ENCODE assay signal across 15 cellular contexts in genomic region chr6:154996841-154997311, GRCh38. TPM values are rescaled to one million over a fixed set of nuclear protein-coding genes. Genes with fewer than 3 reads are reported as not detected.
DNase-seq lines count a peak whose midpoint lies in the region; ATAC-seq and TF ChIP-seq lines count a peak whose summit lies in the region.
"Had no signal": no experiment of that assay in that cellular context is flagged by ENCODE, and none has a peak within 500 bp of the region (broad histone marks: within the 10 kb centered on the region; RNA-seq: fewer than 3 reads in every experiment).

No MANE protein-coding gene starts in this region.

- peaks cover 10% of the 10 kb centered on the region for H3F3A ChIP-seq in SK-N-SH (replicated peaks; ENCODE audit: insufficient read depth)

- CTCF ChIA-PET in SK-N-SH (lab: Yijun Ruan, JAX), result interaction anchor here (1.5 to 3.0 kb wide), 2 partner anchors 60 to 177 kb away, joined by 3 to 10 read pairs; no protein-coding TSS in a partner anchor

- no peak overlapping the region for H3K18ac ChIP-seq in trophoblast cell (ENCODE audit: low read length)

- H3K79me1 ChIP-seq in trophoblast cell (ENCODE audit: low read length), result peaks cover 5% of the 10 kb centered on the region

- H3K27ac ChIP-seq in SK-N-SH (ENCODE audit: low read depth in 2 of 2, low read length in 1 of 2), result no peak overlapping the region
- H3K27ac ChIP-seq in trophoblast cell (ENCODE audit: low read depth, low read length), result no peak overlapping the region

- H3K23ac ChIP-seq in trophoblast cell (ENCODE audit: low read length), result no peak overlapping the region

- no peaks in the 10 kb centered on the region for H3K27me3 ChIP-seq in SK-N-SH (ENCODE audit: insufficient read depth)
- H3K27me3 ChIP-seq in trophoblast cell (ENCODE audit: insufficient read depth, low read length), result peaks cover 11% of the 10 kb centered on the region

- H3K4ac ChIP-seq in trophoblast cell (ENCODE audit: low read depth, low read length), result no peak overlapping the region

- no peak overlapping the region for H2BK12ac ChIP-seq in trophoblast cell (ENCODE audit: low read length)

- WGBS in SK-N-SH (ENCODE audit: low lambda C conversion rate), result 92% methylated on average over 5 of the region's 5 CpGs
- no CpG with 5 or more reads among the region's 5 CpGs for WGBS in trophoblast cell (ENCODE audit: extremely low coverage, insufficient coverage, insufficient read length)

- no peak overlapping the region for H2AK5ac ChIP-seq in trophoblast cell (ENCODE audit: low read length)

- no peak for ATAC-seq in SK-N-SH treated with all-trans-retinoic acid at 6 μM for 48 hours
- ATAC-seq: left colon; stimulated activated naive CD8-positive, alpha-beta T cell treated with anti-CD3 and anti-CD28 coated beads, Interleukin-15, Interleukin-2, amounts not matched to agents 100 U/mL and 50 U/mL, for 24 hours had no signal

- peaks cover 5% of the 10 kb centered on the region in 2 experiments; a peak in 2 of 4 replicates for H3K4me1 ChIP-seq in SK-N-SH (ENCODE audit: control insufficient read depth in 1 of 2, insufficient read depth in 2 of 2, low read depth in 1 of 2, low read length in 1 of 2)
- H3K4me1 ChIP-seq in trophoblast cell (ENCODE audit: control insufficient read depth in 1 of 2, insufficient read depth in 2 of 2, low read length in 2 of 2), result peaks cover 3 to 7% of the 10 kb centered on the region in 2 experiments

- POLR2A ChIA-PET in SK-N-SH (lab: Yijun Ruan, JAX), result no interaction called here

- peaks cover 30% of the 10 kb centered on the region; the same call in 1 of the 2 replicates for H3K79me2 ChIP-seq in SK-N-SH (ENCODE audit: insufficient read depth)
- peaks cover 4% of the 10 kb centered on the region for H3K79me2 ChIP-seq in trophoblast cell (ENCODE audit: control insufficient read depth, insufficient read depth, low read length, poor library complexity)

- TF ChIP-seq EP300 in SK-N-SH (IDR thresholded peaks at IDR 0.05; ENCODE audit: borderline replicate concordance in 1 of 2, low read depth in 1 of 2, low read length in 1 of 2), result no peak

- H3K9me3 ChIP-seq in SK-N-SH (no peaks in the 10 kb centered on the region), trophoblast cell (ENCODE audit: insufficient read depth, low read depth, low read length) (no peaks in the 10 kb centered on the region)

- no peak overlapping the region for H3K14ac ChIP-seq in trophoblast cell (ENCODE audit: low read length)

- no peak overlapping the region for H2BK120ac ChIP-seq in trophoblast cell (ENCODE audit: insufficient read depth, low read length, poor library complexity)

- H3K36me3 ChIP-seq in SK-N-SH (replicated peaks in 1 of 2; ENCODE audit: control insufficient read depth in 1 of 2, insufficient read depth in 2 of 2, low read length in 1 of 2), result no peaks in the 10 kb centered on the region
- no peaks in the 10 kb centered on the region for H3K36me3 ChIP-seq in trophoblast cell (ENCODE audit: control insufficient read depth in 1 of 2, insufficient read depth in 2 of 2, low read length in 2 of 2)

- DNase-seq in SK-N-SH (no peak), NCI-H82 treated with DMSO at 0.1 percent for 48 hours (lab: John Stamatoyannopoulos, UW; ENCODE audit: unreplicated experiment) (peak; percentile 52), epithelial cell of esophagus (ENCODE audit: low read depth) (peak; percentile 90), trophoblast cell (peak; percentile 32 to 80), HCEC 1CT (no peak)
- no peak for DNase-seq in stimulated activated CD4-positive, alpha-beta T cell treated with anti-CD3 and anti-CD28 coated beads, Interleukin-2, amount 100 ng/mL, for 24 hours
- DNase-seq in activated CD8-positive, alpha-beta memory T cell treated with anti-CD3 and anti-CD28 coated beads for 24 hours, result no peak
- DNase-seq: ACHN; central memory CD4-positive, alpha-beta T cell; left colon; nucleus accumbens; stimulated activated CD4-positive, alpha-beta T cell treated with anti-CD3 and anti-CD28 coated beads, Interleukin-1b, Interleukin-23, amount 100 ng/mL, for 48 hours; stimulated activated naive CD8-positive, alpha-beta T cell treated with anti-CD3 and anti-CD28 coated beads, Interleukin-15, Interleukin-2, amounts not matched to agents 100 U/mL and 50 U/mL, for 24 hours; T-helper 9 cell had no signal

- H3K4me3 ChIP-seq in SK-N-SH (ENCODE audit: low read depth in 2 of 2, low read length in 1 of 2) (peak overlapping the region; percentile 75; a peak in 3 of 4 replicates), epithelial cell of esophagus (ENCODE audit: low read length) (no peak overlapping the region), trophoblast cell (ENCODE audit: low read depth, low read length) (no peak overlapping the region)

- TF ChIP-seq RAD21 in SK-N-SH (IDR thresholded peaks at IDR 0.05; ENCODE audit: low read length), result no peak

- TF ChIP-seq CTCF in SK-N-SH (IDR thresholded peaks at IDR 0.05) (no peak), epithelial cell of esophagus (IDR thresholded peaks at IDR 0.05; ENCODE audit: insufficient read depth, low read depth, low read length, missing control alignments) (no peak)

- peak overlapping the region; percentile 82; the same call in 1 of the 2 replicates for H3K9ac ChIP-seq in SK-N-SH
- no peak overlapping the region for H3K9ac ChIP-seq in trophoblast cell (ENCODE audit: low read length)

- H2BK5ac ChIP-seq in trophoblast cell (ENCODE audit: low read depth, low read length, poor library complexity), result no peak overlapping the region

- no peak overlapping the region for H4K12ac ChIP-seq in trophoblast cell (ENCODE audit: low read depth, low read length)

- H4K8ac ChIP-seq in trophoblast cell (ENCODE audit: low read depth, low read length), result no peak overlapping the region

- H2AFZ ChIP-seq in SK-N-SH (ENCODE audit: low read depth), result no peak overlapping the region
- H2AFZ ChIP-seq in trophoblast cell (ENCODE audit: insufficient read depth, low read length, poor library complexity), result no peak overlapping the region

- H4K91ac ChIP-seq in trophoblast cell (ENCODE audit: low read depth, low read length), result no peak overlapping the region

- no peaks in the 10 kb centered on the region for H3K9me2 ChIP-seq in SK-N-SH

- H3K4me2 ChIP-seq in SK-N-SH (peak overlapping the region; percentile 94), trophoblast cell (ENCODE audit: low read length) (no peak overlapping the region)

- no peaks in the 10 kb centered on the region for H4K20me1 ChIP-seq in SK-N-SH (ENCODE audit: insufficient read depth)

TF ChIP-seq in SK-N-SH, 30 proteins besides CTCF, POLR2A, EP300 and RAD21 (continues in another document):
- no peak for TF ChIP-seq SMC3 (IDR thresholded peaks at IDR 0.05; ENCODE audit: low read depth, low read length)
- TF ChIP-seq REST (IDR thresholded peaks at IDR 0.05; ENCODE audit: low read depth, low read length), result no peak

TF ChIP-seq in SK-N-SH treated with all-trans-retinoic acid at 6 μM for 48 hours, 23 proteins besides CTCF, POLR2A, EP300 and RAD21:
- TF ChIP-seq ZNF565 (CRISPR knock-in tag; conservative IDR thresholded peaks at IDR 0.05; ENCODE audit: low read depth), result no peak
- no peak for TF ChIP-seq ZFP3 (CRISPR knock-in tag; IDR thresholded peaks at IDR 0.05)

RNA-seq across cellular contexts. Expression of gene TIAM2, which starts 1.8 kb away (rescaled TPM):
- 10.2 and 13.6 TPM in 2 replicates for polyA plus RNA-seq in SK-N-SH (2012; rRNA removed)
- 10.2 and 10.3 TPM in 2 replicates for polyA plus RNA-seq in SK-N-SH (2012; cell fraction: cytosol; rRNA removed)
- polyA plus RNA-seq in SK-N-SH (2012; cell fraction: nucleus; rRNA removed), result 29.0 and 33.0 TPM in 2 replicates
- polyA plus RNA-seq in trophoblast cell (2013), result 4.8 and 5.4 TPM in 2 replicates

Comparison
In these comparisons a context has a peak if more than half of its experiments do, and no peak if none do; other contexts are left out.
1. DNase-seq: peak in NCI-H82 treated with DMSO at 0.1 percent for 48 hours (single experiment), epithelial cell of esophagus (single experiment) and trophoblast cell (2 of 2); none in SK-N-SH (single experiment), stimulated activated CD4-positive, alpha-beta T cell treated with anti-CD3 and anti-CD28 coated beads, Interleukin-2, amount 100 ng/mL, for 24 hours (0 of 2), activated CD8-positive, alpha-beta memory T cell treated with anti-CD3 and anti-CD28 coated beads for 24 hours (single experiment) and HCEC 1CT (single experiment).
2. H3K4me3 ChIP-seq: peak in SK-N-SH (2 of 2); none in epithelial cell of esophagus (single experiment) and trophoblast cell (single experiment).